In the genomic region with DNA sequence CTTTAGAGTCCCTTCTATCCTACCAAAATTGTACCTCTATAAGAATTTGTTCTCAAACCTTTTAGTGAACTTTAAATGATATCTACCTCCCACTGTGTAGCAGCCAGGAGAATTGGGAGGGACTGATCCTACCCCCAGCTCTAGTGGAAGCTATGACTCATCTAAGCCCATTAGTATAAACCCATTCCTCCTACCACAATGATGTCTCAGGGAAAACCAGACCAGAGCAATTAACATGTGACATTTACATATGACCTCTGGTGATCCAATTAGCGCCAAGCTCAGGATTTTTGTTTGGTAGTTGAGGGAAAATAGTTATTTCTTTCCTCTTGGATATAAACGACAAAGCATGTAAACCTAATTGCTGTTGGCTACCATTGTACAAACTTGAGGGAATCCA, we compare ENCODE assay signal across 27 cellular contexts.
"Had no signal": no experiment of that assay in that cellular context is flagged by ENCODE, and none has a peak within 500 bp of the region (broad histone marks: within the 10 kb centered on the region; RNA-seq: fewer than 3 reads in every experiment).

No MANE protein-coding gene starts in this region.

- H3K27me3 Mint-ChIP-seq: activated T-cell treated with anti-CD3 and anti-CD28 coated beads, Interleukin-2, amount 50 U/mL, for 24 hours had no signal

- H3K9ac ChIP-seq: parathyroid adenoma had no signal

- H3K4me1 ChIP-seq: parathyroid adenoma, psoas muscle, right atrium auricular region, testis, transverse colon had no signal

- H3K36me3 ChIP-seq: right atrium auricular region, transverse colon had no signal

- DNase-seq: activated CD4-positive, alpha-beta memory T cell treated with anti-CD3 and anti-CD28 coated beads, Interleukin-2, amount 10 ng/mL, durations not matched to agents 7 days and 5 days; activated CD4-positive, alpha-beta T cell treated with anti-CD3 and anti-CD28 coated beads for 1 hour; activated CD4-positive, alpha-beta T cell treated with anti-CD3 and anti-CD28 coated beads, Interleukin-2, amount 10 ng/mL, durations not matched to agents 7 days and 5 days; activated CD8-positive, alpha-beta memory T cell treated with anti-CD3 and anti-CD28 coated beads, Interleukin-2, amount 50 U/mL, for 48 hours; activated gamma-delta T cell; activated naive CD4-positive, alpha-beta T cell treated with anti-CD3 and anti-CD28 coated beads, Interleukin-2, amount 10 ng/mL, durations not matched to agents 7 days and 5 days; activated T-cell treated with anti-CD3 and anti-CD28 coated beads, Interleukin-2, amount 50 U/mL, for 24 hours; left ventricle myocardium superior; midbrain; naive thymus-derived CD4-positive, alpha-beta T cell; occipital lobe; psoas muscle; stimulated activated CD4-positive, alpha-beta T cell treated with anti-CD3 and anti-CD28 coated beads, Interleukin-1b, Interleukin-23, amount 100 ng/mL, for 48 hours; stimulated activated CD4-positive, alpha-beta T cell treated with anti-CD3 and anti-CD28 coated beads, Interleukin-4, amount 100 ng/mL, for 4 hours; stimulated activated naive B cell treated with anti-CD40 and anti-IgM and Interleukin-4, amounts not matched to agents 10 μg/mL and 1 μg/mL and 100 μg/mL, for 72 hours; T-helper 17 cell; T1000; testis; transverse colon had no signal

- ATAC-seq: left ventricle myocardium superior; naive thymus-derived CD4-positive, alpha-beta T cell; psoas muscle; stimulated activated naive B cell treated with anti-CD40 and anti-IgM and Interleukin-4, amounts not matched to agents 10 μg/mL and 1 μg/mL and 100 μg/mL, for 72 hours; T-helper 17 cell; WTC11 had no signal

- H3K9me3 ChIP-seq: psoas muscle, right atrium auricular region, testis, transverse colon had no signal

- H3K9me3 Mint-ChIP-seq: activated CD4-positive, alpha-beta memory T cell treated with anti-CD3 and anti-CD28 coated beads, Interleukin-2, amount 10 ng/mL, durations not matched to agents 7 days and 5 days; activated CD4-positive, alpha-beta T cell treated with anti-CD3 and anti-CD28 coated beads, Interleukin-2, amount 10 ng/mL, durations not matched to agents 7 days and 5 days; activated naive CD4-positive, alpha-beta T cell treated with anti-CD3 and anti-CD28 coated beads, Interleukin-2, amount 10 ng/mL, durations not matched to agents 7 days and 5 days; activated T-cell treated with anti-CD3 and anti-CD28 coated beads, Interleukin-2, amount 50 U/mL, for 24 hours; central memory CD8-positive, alpha-beta T cell; dendritic cell treated with granulocyte-macrophage colony-stimulating factor and Interleukin-4, amounts not matched to agents 40 ng/mL and 50 ng/mL, for 4 days; naive thymus-derived CD4-positive, alpha-beta T cell; neural crest cell; stimulated activated naive B cell treated with anti-CD40 and anti-IgM and Interleukin-4, amounts not matched to agents 10 μg/mL and 1 μg/mL and 100 μg/mL, for 72 hours had no signal

- H3K27me3 ChIP-seq: right atrium auricular region, testis, transverse colon had no signal

- H3K4me1 Mint-ChIP-seq: activated CD4-positive, alpha-beta memory T cell treated with anti-CD3 and anti-CD28 coated beads, Interleukin-2, amount 10 ng/mL, durations not matched to agents 7 days and 5 days; activated CD4-positive, alpha-beta T cell treated with anti-CD3 and anti-CD28 coated beads, Interleukin-2, amount 10 ng/mL, durations not matched to agents 7 days and 5 days; activated naive CD4-positive, alpha-beta T cell treated with anti-CD3 and anti-CD28 coated beads, Interleukin-2, amount 10 ng/mL, durations not matched to agents 7 days and 5 days; central memory CD8-positive, alpha-beta T cell; naive thymus-derived CD4-positive, alpha-beta T cell; stimulated activated naive B cell treated with anti-CD40 and anti-IgM and Interleukin-4, amounts not matched to agents 10 μg/mL and 1 μg/mL and 100 μg/mL, for 72 hours had no signal

- H3K4me3 Mint-ChIP-seq: activated CD4-positive, alpha-beta memory T cell treated with anti-CD3 and anti-CD28 coated beads, Interleukin-2, amount 10 ng/mL, durations not matched to agents 7 days and 5 days; activated CD4-positive, alpha-beta T cell treated with anti-CD3 and anti-CD28 coated beads, Interleukin-2, amount 10 ng/mL, durations not matched to agents 7 days and 5 days; activated naive CD4-positive, alpha-beta T cell treated with anti-CD3 and anti-CD28 coated beads, Interleukin-2, amount 10 ng/mL, durations not matched to agents 7 days and 5 days; activated T-cell treated with anti-CD3 and anti-CD28 coated beads, Interleukin-2, amount 50 U/mL, for 24 hours; central memory CD8-positive, alpha-beta T cell; dendritic cell treated with granulocyte-macrophage colony-stimulating factor and Interleukin-4, amounts not matched to agents 40 ng/mL and 50 ng/mL, for 4 days; naive thymus-derived CD4-positive, alpha-beta T cell; neural crest cell; stimulated activated naive B cell treated with anti-CD40 and anti-IgM and Interleukin-4, amounts not matched to agents 10 μg/mL and 1 μg/mL and 100 μg/mL, for 72 hours; T-helper 17 cell; WTC11 had no signal

- H3K36me3 Mint-ChIP-seq: activated naive CD4-positive, alpha-beta T cell treated with anti-CD3 and anti-CD28 coated beads, Interleukin-2, amount 10 ng/mL, durations not matched to agents 7 days and 5 days; naive thymus-derived CD4-positive, alpha-beta T cell; stimulated activated naive B cell treated with anti-CD40 and anti-IgM and Interleukin-4, amounts not matched to agents 10 μg/mL and 1 μg/mL and 100 μg/mL, for 72 hours; WTC11 had no signal

- H3K27ac ChIP-seq: epithelial cell of prostate, parathyroid adenoma, psoas muscle, right atrium auricular region, testis, transverse colon had no signal

- H3K27ac Mint-ChIP-seq: activated CD4-positive, alpha-beta memory T cell treated with anti-CD3 and anti-CD28 coated beads, Interleukin-2, amount 10 ng/mL, durations not matched to agents 7 days and 5 days; activated CD4-positive, alpha-beta T cell treated with anti-CD3 and anti-CD28 coated beads, Interleukin-2, amount 10 ng/mL, durations not matched to agents 7 days and 5 days; activated naive CD4-positive, alpha-beta T cell treated with anti-CD3 and anti-CD28 coated beads, Interleukin-2, amount 10 ng/mL, durations not matched to agents 7 days and 5 days; activated T-cell treated with anti-CD3 and anti-CD28 coated beads, Interleukin-2, amount 50 U/mL, for 24 hours; dendritic cell treated with granulocyte-macrophage colony-stimulating factor and Interleukin-4, amounts not matched to agents 40 ng/mL and 50 ng/mL, for 4 days; naive thymus-derived CD4-positive, alpha-beta T cell; stimulated activated naive B cell treated with anti-CD40 and anti-IgM and Interleukin-4, amounts not matched to agents 10 μg/mL and 1 μg/mL and 100 μg/mL, for 72 hours; T-helper 17 cell; WTC11 had no signal

- H3K4me3 ChIP-seq: psoas muscle, right atrium auricular region, smooth muscle cell, testis, transverse colon had no signal
